In genomic region chr4:10659251-10659650, GRCh38 we compare ENCODE assay signal across 32 cellular contexts. TPM values are rescaled to one million over a fixed set of nuclear protein-coding genes. Genes with fewer than 3 reads are reported as not detected.
"Had no signal": no experiment of that assay in that cellular context is flagged by ENCODE, and none has a peak within 500 bp of the region (broad histone marks: within the 10 kb centered on the region; RNA-seq: fewer than 3 reads in every experiment).

No MANE protein-coding gene starts in this region.

- FAIRE-seq: colon had no signal

- H3K4me3 Mint-ChIP-seq: activated CD4-positive, alpha-beta memory T cell treated with anti-CD3 and anti-CD28 coated beads, Interleukin-2, amount 10 ng/mL, durations not matched to agents 7 days and 5 days; activated CD4-positive, alpha-beta T cell treated with anti-CD3 and anti-CD28 coated beads, Interleukin-2, amount 10 ng/mL, durations not matched to agents 7 days and 5 days; activated naive CD4-positive, alpha-beta T cell treated with anti-CD3 and anti-CD28 coated beads, Interleukin-2, amount 10 ng/mL, durations not matched to agents 7 days and 5 days; activated T-cell treated with anti-CD3 and anti-CD28 coated beads, Interleukin-2, amount 50 U/mL, for 24 hours; activated T-cell treated with anti-CD3 and anti-CD28 coated beads, Interleukin-2, amount 50 U/mL, for 72 hours; effector memory CD8-positive, alpha-beta T cell; WTC11 had no signal

- H3K27ac ChIP-seq: adrenal gland, body of pancreas, esophagus muscularis mucosa, foreskin keratinocyte, gastrocnemius medialis, heart left ventricle had no signal

- H3K4me1 ChIP-seq: adrenal gland, gastrocnemius medialis, heart left ventricle had no signal

- H3K4me3 ChIP-seq: adrenal gland, body of pancreas, esophagus muscularis mucosa, gastrocnemius medialis, heart left ventricle had no signal

- H3K36me3 ChIP-seq: adrenal gland, esophagus muscularis mucosa, gastrocnemius medialis, heart left ventricle had no signal

- ATAC-seq: activated naive CD4-positive, alpha-beta T cell treated with anti-CD3 and anti-CD28 coated beads, Interleukin-2, amount 50 U/mL, for 72 hours; activated T-cell treated with anti-CD3 and anti-CD28 coated beads, Interleukin-2, amount 50 U/mL, for 72 hours; body of pancreas; effector memory CD8-positive, alpha-beta T cell; foreskin keratinocyte; gastrocnemius medialis; heart left ventricle; WTC11 had no signal

- H3K27me3 Mint-ChIP-seq: activated CD4-positive, alpha-beta T cell treated with anti-CD3 and anti-CD28 coated beads, Interleukin-2, amount 10 ng/mL, durations not matched to agents 7 days and 5 days; activated T-cell treated with anti-CD3 and anti-CD28 coated beads, Interleukin-2, amount 50 U/mL, for 24 hours had no signal

- H3K27me3 ChIP-seq: adrenal gland, body of pancreas, esophagus muscularis mucosa, gastrocnemius medialis, heart left ventricle had no signal

- H3K9me3 Mint-ChIP-seq: activated CD4-positive, alpha-beta memory T cell treated with anti-CD3 and anti-CD28 coated beads, Interleukin-2, amount 10 ng/mL, durations not matched to agents 7 days and 5 days; activated CD4-positive, alpha-beta T cell treated with anti-CD3 and anti-CD28 coated beads, Interleukin-2, amount 10 ng/mL, durations not matched to agents 7 days and 5 days; activated T-cell treated with anti-CD3 and anti-CD28 coated beads, Interleukin-2, amount 50 U/mL, for 24 hours; activated T-cell treated with anti-CD3 and anti-CD28 coated beads, Interleukin-2, amount 50 U/mL, for 72 hours; effector memory CD8-positive, alpha-beta T cell had no signal

- H3K4me1 Mint-ChIP-seq: WTC11 had no signal

- H3K27ac Mint-ChIP-seq: activated CD4-positive, alpha-beta memory T cell treated with anti-CD3 and anti-CD28 coated beads, Interleukin-2, amount 10 ng/mL, durations not matched to agents 7 days and 5 days; activated CD4-positive, alpha-beta T cell treated with anti-CD3 and anti-CD28 coated beads, Interleukin-2, amount 10 ng/mL, durations not matched to agents 7 days and 5 days; activated naive CD4-positive, alpha-beta T cell treated with anti-CD3 and anti-CD28 coated beads, Interleukin-2, amount 10 ng/mL, durations not matched to agents 7 days and 5 days; activated naive CD4-positive, alpha-beta T cell treated with anti-CD3 and anti-CD28 coated beads, Interleukin-2, amount 50 U/mL, for 72 hours; activated T-cell treated with anti-CD3 and anti-CD28 coated beads, Interleukin-2, amount 50 U/mL, for 24 hours; activated T-cell treated with anti-CD3 and anti-CD28 coated beads, Interleukin-2, amount 50 U/mL, for 72 hours; effector memory CD8-positive, alpha-beta T cell; WTC11 had no signal

- DNase-seq: activated CD4-positive, alpha-beta memory T cell treated with anti-CD3 and anti-CD28 coated beads, Interleukin-2, amount 10 ng/mL, durations not matched to agents 7 days and 5 days; activated CD4-positive, alpha-beta T cell treated with anti-CD3 and anti-CD28 coated beads for 1 hour; activated CD4-positive, alpha-beta T cell treated with anti-CD3 and anti-CD28 coated beads for 4 hours; activated CD4-positive, alpha-beta T cell treated with anti-CD3 and anti-CD28 coated beads, Interleukin-2, amount 10 ng/mL, durations not matched to agents 7 days and 5 days; activated CD4-positive, alpha-beta T cell treated with anti-CD3 and anti-CD28 coated beads, Interleukin-2, amount 50 U/mL, for 4 hours; activated CD8-positive, alpha-beta memory T cell treated with anti-CD3 and anti-CD28 coated beads, Interleukin-2, amount 50 U/mL, for 48 hours; activated gamma-delta T cell; activated naive CD4-positive, alpha-beta T cell; activated naive CD4-positive, alpha-beta T cell treated with anti-CD3 and anti-CD28 coated beads, Interleukin-2, amount 10 ng/mL, durations not matched to agents 7 days and 5 days; activated T-cell treated with anti-CD3 and anti-CD28 coated beads for 4 hours; activated T-cell treated with anti-CD3 and anti-CD28 coated beads, Interleukin-2, amount 50 U/mL, for 24 hours; activated T-cell treated with anti-CD3 and anti-CD28 coated beads, Interleukin-2, amount 50 U/mL, for 72 hours; adrenal gland; amygdala; aorta; body of pancreas; caudate nucleus; cortex of kidney; dermis blood vessel endothelial cell; effector CD4-positive, alpha-beta T cell; effector memory CD8-positive, alpha-beta T cell; erythroblast; foreskin keratinocyte; gastrocnemius medialis; glutamatergic neuron; heart left ventricle; T-helper 2 cell had no signal

- H3K9me3 ChIP-seq: adrenal gland, body of pancreas, esophagus muscularis mucosa, gastrocnemius medialis, heart left ventricle had no signal

RNA-seq across cellular contexts. Expression of gene CLNK, which starts 25.3 kb away (rescaled TPM):
- total RNA-seq: activated CD4-positive, alpha-beta T cell treated with anti-CD3 and anti-CD28 coated beads, Interleukin-2, amount 10 ng/mL, durations not matched to agents 7 days and 5 days; chondrocyte; dermis blood vessel endothelial cell; esophagus muscularis mucosa; foreskin keratinocyte; gastrocnemius medialis; WTC11 had no signal
- polyA plus RNA-seq: aorta, foreskin keratinocyte had no signal
